ENCODE assay signal across 3 cellular contexts in the genomic region with DNA sequence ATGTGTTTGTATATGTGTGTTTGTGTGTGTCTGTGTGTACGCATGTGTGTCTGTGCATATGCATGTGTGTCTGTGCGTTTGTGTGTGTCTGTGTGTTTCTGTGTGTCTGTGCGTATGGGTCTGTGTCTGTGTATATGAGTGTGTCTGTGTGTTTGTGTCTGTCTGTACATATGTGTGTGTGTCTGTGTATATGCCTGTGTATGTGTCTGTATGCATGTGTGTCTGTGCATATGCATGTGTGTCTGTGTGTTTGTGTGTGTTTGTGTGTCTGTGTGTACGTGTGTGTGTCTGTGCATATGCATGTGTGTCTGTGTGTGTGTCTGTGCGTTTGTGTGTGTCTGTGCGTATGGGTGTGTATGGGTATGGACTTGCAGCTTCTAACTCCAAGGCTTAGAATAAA.
TF ChIP-seq lines count a peak whose summit lies in the region.

No MANE protein-coding gene starts in this region.

TF ChIP-seq in GM23338, 12 proteins besides CTCF, POLR2A, EP300 and RAD21 (continued from another document and continues in another):
- TF ChIP-seq STAT1 (IDR thresholded peaks at IDR 0.05; ENCODE audit: unreplicated experiment): no peak
- TF ChIP-seq ETS1 (IDR thresholded peaks at IDR 0.05): no peak
- TF ChIP-seq POLR2AphosphoS5 (IDR thresholded peaks at IDR 0.05; ENCODE audit: low read depth): no peak
- no peak for TF ChIP-seq EZH2 (IDR thresholded peaks at IDR 0.05; ENCODE audit: low read depth, unreplicated experiment)
- no peak for TF ChIP-seq CREB1 (CRISPR knock-in tag; IDR thresholded peaks at IDR 0.05; ENCODE audit: low read depth)

TF ChIP-seq in HEK293T, 16 proteins besides CTCF, POLR2A, EP300 and RAD21 (continued from another document):
- TF ChIP-seq CTBP1 (IDR thresholded peaks at IDR 0.05; ENCODE audit: borderline replicate concordance) (0 out of 2 replicates have a peak, but pooled peaks have one; percentile 13), FOXM1 (IDR thresholded peaks at IDR 0.05; ENCODE audit: borderline replicate concordance) (no peak), FOXA1 (IDR thresholded peaks at IDR 0.05) (no peak)
TF ChIP-seq in HEK293T: peak in this region for 1.

TF ChIP-seq in K562, 482 proteins besides CTCF, POLR2A, EP300 and RAD21 (continued from another document):
- TF ChIP-seq ZNF695 (CRISPR knock-in tag; IDR thresholded peaks at IDR 0.05): no peak
- TF ChIP-seq MCM7 (IDR thresholded peaks at IDR 0.05): 0 out of 4 replicates have a peak, but pooled peaks of 1 of the 2 experiments have one; percentile 31
